Comparison of ENCODE assay signal across 9 cellular contexts in genomic region chr11:18383388-18384156, GRCh38. TPM values are rescaled to one million over a fixed set of nuclear protein-coding genes. Genes with fewer than 3 reads are reported as not detected.
DNase-seq lines count a peak whose midpoint lies in the region; ATAC-seq and TF ChIP-seq lines count a peak whose summit lies in the region.
"Had no signal": no experiment of that assay in that cellular context is flagged by ENCODE, and none has a peak within 500 bp of the region (broad histone marks: within the 10 kb centered on the region; RNA-seq: fewer than 3 reads in every experiment).

No MANE protein-coding gene starts in this region.

- ATAC-seq in HG03175 (IDR thresholded peaks at IDR 0.05; ENCODE audit: unreplicated experiment), result peak; percentile 69

- peak; percentile 92 for DNase-seq in RWPE1 (ENCODE audit: low spot score)
- peak; percentile 84 for DNase-seq in activated naive CD4-positive, alpha-beta T cell treated with Interleukin-2 at 50 U/mL for 16 hours
- peak; percentile 94 for DNase-seq in foreskin melanocyte
- DNase-seq in pons (ENCODE audit: low spot score), result peak; percentile 36
- peak; percentile 80 for DNase-seq in ureter (ENCODE audit: low spot score)

- peak; percentile 54 for TF ChIP-seq POLR2A in GM19099 (IDR thresholded peaks at IDR 0.05; ENCODE audit: extremely low read depth, insufficient read length, low read depth)

- CTCF ChIA-PET in RWPE1 (lab: Yijun Ruan, JAX), result interaction anchor here (0.5 to 1.4 kb wide), 2 partner anchors 9 to 11 kb away, joined by 3 to 5 read pairs; partner anchors contain the start of gene LDHA

- POLR2A ChIA-PET in RWPE1 (lab: Yijun Ruan, JAX; ENCODE audit: low non-redundant PET), result interaction anchor here (2.2 kb wide), 1 partner anchor 11 kb away, joined by 38 read pairs; the partner anchor contains the start of gene LDHA

- no peak for TF ChIP-seq CTCF in C4-2B (conservative IDR thresholded peaks at IDR 0.05)
- TF ChIP-seq CTCF in RWPE1 (conservative IDR thresholded peaks at IDR 0.05; ENCODE audit: low read depth), result no peak

- peak overlapping the region; percentile 84 for H3K27ac ChIP-seq in C4-2B
- peak overlapping the region; percentile 100 for H3K27ac ChIP-seq in RWPE1

RNA-seq across cellular contexts. Expression of gene LDHA, which starts 10.8 kb away (rescaled TPM):
- total RNA-seq in ureter, result 304 TPM

RNA-seq across cellular contexts. Expression of gene LDHC, which starts 28.5 kb away (rescaled TPM):
- total RNA-seq in ureter, result not detected
- total RNA-seq: dermis microvascular lymphatic vessel endothelial cell had no signal

Comparison
In these comparisons a context has a peak if more than half of its experiments do, and no peak if none do; other contexts are left out.
1. Peak in every context shown above with its lines: DNase-seq, ATAC-seq and H3K27ac ChIP-seq.
2. DNase-seq: peak in every context shown above with its lines; median percentile 94 in foreskin melanocyte; 92 in RWPE1; 84 in activated naive CD4-positive, alpha-beta T cell treated with Interleukin-2 at 50 U/mL for 16 hours; 80 in ureter; 36 in pons.